34 cellular contexts compared by ENCODE assay signal in genomic region chr2:190376083-190376482, GRCh38.
"Had no signal": no experiment of that assay in that cellular context is flagged by ENCODE, and none has a peak within 500 bp of the region (broad histone marks: within the 10 kb centered on the region; RNA-seq: fewer than 3 reads in every experiment).

No MANE protein-coding gene starts in this region.

- H3K36me3 ChIP-seq: cardiac muscle cell, colonic mucosa had no signal

- H3K4me2 ChIP-seq: hepatocyte had no signal

- H3K27ac Mint-ChIP-seq: activated CD4-positive, alpha-beta memory T cell treated with anti-CD3 and anti-CD28 coated beads, Interleukin-2, amount 10 ng/mL, durations not matched to agents 7 days and 5 days; activated CD4-positive, alpha-beta T cell treated with anti-CD3 and anti-CD28 coated beads, Interleukin-2, amount 10 ng/mL, durations not matched to agents 7 days and 5 days; activated naive CD8-positive, alpha-beta T cell; activated T-cell treated with anti-CD3 and anti-CD28 coated beads, Interleukin-2, amount 50 U/mL, for 24 hours; activated T-cell treated with anti-CD3 and anti-CD28 coated beads, Interleukin-2, amount 50 U/mL, for 72 hours; T-helper 17 cell; T-helper 2 cell treated with Interferon-gamma antibody and Interleukin-4, amounts not matched to agents 5 μg/mL and 100 μg/mL, for 36 hours had no signal

- H3K4me3 Mint-ChIP-seq: activated CD4-positive, alpha-beta memory T cell treated with anti-CD3 and anti-CD28 coated beads, Interleukin-2, amount 10 ng/mL, durations not matched to agents 7 days and 5 days; activated CD4-positive, alpha-beta T cell treated with anti-CD3 and anti-CD28 coated beads, Interleukin-2, amount 10 ng/mL, durations not matched to agents 7 days and 5 days; activated naive CD8-positive, alpha-beta T cell; activated T-cell treated with anti-CD3 and anti-CD28 coated beads, Interleukin-2, amount 50 U/mL, for 24 hours; activated T-cell treated with anti-CD3 and anti-CD28 coated beads, Interleukin-2, amount 50 U/mL, for 72 hours; T-helper 17 cell; T-helper 2 cell treated with Interferon-gamma antibody and Interleukin-4, amounts not matched to agents 5 μg/mL and 100 μg/mL, for 36 hours had no signal

- H3K4me3 ChIP-seq: adrenal gland, body of pancreas, cardiac muscle cell, colonic mucosa, esophagus squamous epithelium, gastroesophageal sphincter, heart right ventricle, hepatocyte had no signal

- H3K79me2 ChIP-seq: hepatocyte had no signal

- FAIRE-seq: endometrium, endothelial cell of umbilical vein had no signal

- ATAC-seq: activated T-cell treated with anti-CD3 and anti-CD28 coated beads, Interleukin-2, amount 50 U/mL, for 72 hours; body of pancreas; gastroesophageal sphincter; heart right ventricle; T-helper 17 cell had no signal

- H3K9me3 Mint-ChIP-seq: activated CD4-positive, alpha-beta memory T cell treated with anti-CD3 and anti-CD28 coated beads, Interleukin-2, amount 10 ng/mL, durations not matched to agents 7 days and 5 days; activated CD4-positive, alpha-beta T cell treated with anti-CD3 and anti-CD28 coated beads, Interleukin-2, amount 10 ng/mL, durations not matched to agents 7 days and 5 days; activated T-cell treated with anti-CD3 and anti-CD28 coated beads, Interleukin-2, amount 50 U/mL, for 24 hours; activated T-cell treated with anti-CD3 and anti-CD28 coated beads, Interleukin-2, amount 50 U/mL, for 72 hours; T-helper 2 cell treated with Interferon-gamma antibody and Interleukin-4, amounts not matched to agents 5 μg/mL and 100 μg/mL, for 36 hours had no signal

- H3K9me3 ChIP-seq: adrenal gland, body of pancreas, colonic mucosa, esophagus squamous epithelium, gastroesophageal sphincter, heart right ventricle had no signal

- H3K27ac ChIP-seq: adrenal gland, body of pancreas, cardiac muscle cell, colonic mucosa, epithelial cell of prostate, esophagus squamous epithelium, gastroesophageal sphincter, heart right ventricle, hepatocyte had no signal

- H3K4me1 Mint-ChIP-seq: activated CD4-positive, alpha-beta memory T cell treated with anti-CD3 and anti-CD28 coated beads, Interleukin-2, amount 10 ng/mL, durations not matched to agents 7 days and 5 days; activated CD4-positive, alpha-beta T cell treated with anti-CD3 and anti-CD28 coated beads, Interleukin-2, amount 10 ng/mL, durations not matched to agents 7 days and 5 days had no signal

- H3K27me3 Mint-ChIP-seq: activated CD4-positive, alpha-beta T cell treated with anti-CD3 and anti-CD28 coated beads, Interleukin-2, amount 10 ng/mL, durations not matched to agents 7 days and 5 days; activated naive CD8-positive, alpha-beta T cell; activated T-cell treated with anti-CD3 and anti-CD28 coated beads, Interleukin-2, amount 50 U/mL, for 24 hours; T-helper 17 cell had no signal

- H2AFZ ChIP-seq: hepatocyte had no signal

- DNase-seq: activated CD4-positive, alpha-beta memory T cell treated with anti-CD3 and anti-CD28 coated beads, Interleukin-2, amount 10 ng/mL, durations not matched to agents 7 days and 5 days; activated CD4-positive, alpha-beta T cell treated with anti-CD3 and anti-CD28 coated beads for 4 hours; activated CD4-positive, alpha-beta T cell treated with anti-CD3 and anti-CD28 coated beads, Interleukin-2, amount 10 ng/mL, durations not matched to agents 7 days and 5 days; activated CD4-positive, alpha-beta T cell treated with anti-CD3 and anti-CD28 coated beads, Interleukin-2, amount 50 U/mL, for 4 hours; activated CD4-positive, CD25-positive, alpha-beta regulatory T cell; activated CD4-positive, CD25-positive, alpha-beta regulatory T cell treated with anti-CD3 and anti-CD28 coated beads, Interleukin-2, amount 50 U/mL, for 72 hours; activated CD8-positive, alpha-beta memory T cell treated with anti-CD3 and anti-CD28 coated beads, Interleukin-2, amount 50 U/mL, for 48 hours; activated gamma-delta T cell; activated naive CD4-positive, alpha-beta T cell; activated naive CD4-positive, alpha-beta T cell treated with anti-CD3 and anti-CD28 coated beads, Interleukin-2, amount 50 U/mL, for 16 hours; activated T-cell treated with anti-CD3 and anti-CD28 coated beads for 4 hours; activated T-cell treated with anti-CD3 and anti-CD28 coated beads, Interleukin-2, amount 50 U/mL, for 24 hours; activated T-cell treated with anti-CD3 and anti-CD28 coated beads, Interleukin-2, amount 50 U/mL, for 72 hours; adrenal gland; amygdala; aorta; body of pancreas; central memory CD4-positive, alpha-beta T cell; cerebellar nuclear complex; colonic mucosa; effector CD8-positive, alpha-beta T cell; esophagus squamous epithelium; foreskin melanocyte; heart right ventricle; T-helper 17 cell; T1000 had no signal

- H3K27me3 ChIP-seq: adrenal gland, body of pancreas, cardiac muscle cell, colonic mucosa, esophagus squamous epithelium, gastroesophageal sphincter, heart right ventricle, hepatocyte had no signal

- H3K4me1 ChIP-seq: adrenal gland, colonic mucosa had no signal
